In genomic region chr22:22462813-22463567, GRCh38 we compare ENCODE assay signal across 1 cellular context.
A peak's percentile ranks its signal among the peaks of the same experiment; 100 is the strongest.
TF ChIP-seq lines count a peak whose summit lies in the region.

No MANE protein-coding gene starts in this region.

TF ChIP-seq in K562, 482 proteins besides CTCF, POLR2A, EP300 and RAD21 (continues in another document):
- TF ChIP-seq SNAPC5 (CRISPR knock-in tag; IDR thresholded peaks at IDR 0.05), result 0 out of 2 replicates have a peak, but pooled peaks have one; percentile 25
- no peak for TF ChIP-seq ETV6 (IDR thresholded peaks at IDR 0.05; ENCODE audit: borderline replicate concordance in 1 of 2, low read depth in 2 of 2, low read length in 1 of 2)
- no peak for TF ChIP-seq ETV6 (CRISPR knock-in tag; IDR thresholded peaks at IDR 0.05; ENCODE audit: borderline replicate concordance)
- no peak for TF ChIP-seq ZBTB40 (IDR thresholded peaks at IDR 0.05)
- no peak for TF ChIP-seq ZBTB40 (CRISPR knock-in tag; IDR thresholded peaks at IDR 0.05)
- 0 out of 2 replicates have a peak, but pooled peaks have one; percentile 10 for TF ChIP-seq ELK3 (CRISPR knock-in tag; IDR thresholded peaks at IDR 0.05)
- TF ChIP-seq ETV1 (tag; conservative IDR thresholded peaks at IDR 0.05; ENCODE audit: low read depth), result peak; percentile 47; the same call in 1 of the 2 replicates
- TF ChIP-seq ZNF830 (CRISPR knock-in tag; IDR thresholded peaks at IDR 0.05), result no peak
- peak; percentile 55; the same call in 1 of the 2 replicates for TF ChIP-seq AFF4 (CRISPR knock-in tag; IDR thresholded peaks at IDR 0.05)
- no peak for TF ChIP-seq MCM3 (IDR thresholded peaks at IDR 0.05)
- TF ChIP-seq TEAD4 (IDR thresholded peaks at IDR 0.05; ENCODE audit: low read length), result no peak
- no peak for TF ChIP-seq TEAD4 (CRISPR knock-in tag; IDR thresholded peaks at IDR 0.05; ENCODE audit: borderline replicate concordance)
- no peak for TF ChIP-seq U2AF1 (optimal IDR thresholded peaks at IDR 0.05; ENCODE audit: low read depth, low read length)
- no peak for TF ChIP-seq CBFA2T3 (IDR thresholded peaks at IDR 0.05)
- no peak for TF ChIP-seq MYBL2 (IDR thresholded peaks at IDR 0.05; ENCODE audit: low read depth)
- TF ChIP-seq MYBL2 (CRISPR knock-in tag; IDR thresholded peaks at IDR 0.05; ENCODE audit: borderline replicate concordance), result no peak
- TF ChIP-seq NFIC (IDR thresholded peaks at IDR 0.05), result no peak
- TF ChIP-seq FOXJ2 (tag; IDR thresholded peaks at IDR 0.05), result no peak
- 0 out of 2 replicates have a peak, but pooled peaks have one; percentile 44 for TF ChIP-seq ZNF398 (CRISPR knock-in tag; IDR thresholded peaks at IDR 0.05)
- TF ChIP-seq MLLT1 (IDR thresholded peaks at IDR 0.05), result no peak
- no peak for TF ChIP-seq ELK1 (CRISPR knock-in tag; IDR thresholded peaks at IDR 0.05)
- no peak for TF ChIP-seq GTF2E2 (tag; IDR thresholded peaks at IDR 0.05)
- no peak for TF ChIP-seq NBN (IDR thresholded peaks at IDR 0.05; ENCODE audit: low read depth)
- no peak for TF ChIP-seq RERE (CRISPR knock-in tag; IDR thresholded peaks at IDR 0.05; ENCODE audit: borderline replicate concordance)
- TF ChIP-seq HNRNPLL (IDR thresholded peaks at IDR 0.05; ENCODE audit: low read depth, low read length, poor library complexity, severe bottlenecking), result no peak
- peak; percentile 95; the same call in 1 of the 2 replicates for TF ChIP-seq ZNF778 (CRISPR knock-in tag; IDR thresholded peaks at IDR 0.05)
- no peak for TF ChIP-seq RFX1 (IDR thresholded peaks at IDR 0.05)
- no peak for TF ChIP-seq ZBTB2 (IDR thresholded peaks at IDR 0.05)
- no peak for TF ChIP-seq TRIM28 (IDR thresholded peaks at IDR 0.05)
